2 cellular contexts compared by ENCODE assay signal in the genomic region with DNA sequence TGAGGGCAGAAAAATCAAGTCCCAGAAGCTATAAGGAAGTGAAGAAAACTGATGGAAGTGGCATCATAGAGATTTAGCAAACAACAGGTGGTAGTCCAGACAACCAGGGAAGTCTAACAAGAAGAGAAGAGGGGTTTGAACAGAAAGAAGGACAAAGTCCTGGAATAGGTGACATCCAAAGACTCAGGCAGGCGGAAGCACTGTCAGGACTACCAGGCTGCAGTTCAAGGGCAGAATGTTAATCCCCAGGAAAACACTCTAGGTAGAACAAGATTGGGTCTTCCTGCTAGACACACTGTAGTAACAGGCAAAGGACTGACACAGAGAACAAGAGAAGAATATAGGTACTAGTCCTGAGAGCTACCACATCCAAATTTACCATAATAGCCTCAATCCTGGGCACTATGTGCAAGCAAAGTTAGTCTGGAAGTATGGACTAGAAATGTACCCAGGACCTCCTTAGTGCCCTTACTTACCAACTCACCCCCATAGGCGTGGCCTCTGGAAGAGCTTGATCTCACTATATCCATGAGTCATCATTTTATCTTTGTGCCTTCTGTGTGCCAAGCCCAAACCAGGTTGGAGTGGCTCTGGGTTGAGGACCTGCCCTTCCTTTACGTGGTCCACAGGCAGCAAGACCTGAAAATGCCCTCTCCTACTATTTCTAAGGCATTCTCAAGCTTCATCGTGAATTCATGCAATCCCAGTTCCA.
TF ChIP-seq lines count a peak whose summit lies in the region.

No MANE protein-coding gene starts in this region.

TF ChIP-seq in HCT116, 20 proteins besides CTCF, POLR2A, EP300 and RAD21:
- peak; percentile 51 for TF ChIP-seq JUND (IDR thresholded peaks at IDR 0.05)
- TF ChIP-seq SP1 (IDR thresholded peaks at IDR 0.05; ENCODE audit: low read depth), result peak; percentile 29; the same call in 1 of the 2 replicates
- TF ChIP-seq, protein P1, sequence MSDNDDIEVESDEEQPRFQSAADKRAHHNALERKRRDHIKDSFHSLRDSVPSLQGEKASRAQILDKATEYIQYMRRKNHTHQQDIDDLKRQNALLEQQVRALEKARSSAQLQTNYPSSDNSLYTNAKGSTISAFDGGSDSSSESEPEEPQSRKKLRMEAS (IDR thresholded peaks at IDR 0.05), result no peak

TF ChIP-seq in H1, 55 proteins besides CTCF, POLR2A, EP300 and RAD21:
- TF ChIP-seq GTF2F1 (IDR thresholded peaks at IDR 0.05; ENCODE audit: borderline replicate concordance, low read depth, low read length) (no peak), SP4 (IDR thresholded peaks at IDR 0.05; ENCODE audit: low read length) (no peak), BRCA1 (IDR thresholded peaks at IDR 0.05; ENCODE audit: low read depth, low read length) (no peak), CHD1 (IDR thresholded peaks at IDR 0.05; ENCODE audit: low read depth, low read length) (no peak), CHD2 (IDR thresholded peaks at IDR 0.05; ENCODE audit: low read length) (no peak), SP2 (IDR thresholded peaks at IDR 0.05; ENCODE audit: low read length) (no peak), SIN3A (conservative IDR thresholded peaks at IDR 0.05 in 1 of 2, IDR thresholded peaks at IDR 0.05 in 1 of 2; ENCODE audit: low read depth in 1 of 2, low read length in 2 of 2) (no peak), YY1 (IDR thresholded peaks at IDR 0.05; ENCODE audit: low read depth, low read length) (no peak), PHF8 (conservative IDR thresholded peaks at IDR 0.05; ENCODE audit: low read depth, low read length) (no peak), TAF7 (optimal IDR thresholded peaks at IDR 0.05; ENCODE audit: borderline replicate concordance, low read depth, low read length) (no peak)
